Comparison of ENCODE assay signal across 8 cellular contexts in genomic region chr22:25348996-25349395, GRCh38.
DNase-seq lines count a peak whose midpoint lies in the region; ATAC-seq and TF ChIP-seq lines count a peak whose summit lies in the region.
"Not testable (repeated sequence)": the region's sequence is repeated elsewhere in the genome, so short reads cannot be mapped to it uniquely, and the experiment has no call there.

No MANE protein-coding gene starts in this region.

- not testable (repeated sequence) for TF ChIP-seq POLR2A in sigmoid colon (IDR thresholded peaks at IDR 0.05)

- H3K27ac ChIP-seq in sigmoid colon, upper lobe of right lung: not testable (repeated sequence)

- H3K27me3 ChIP-seq in sigmoid colon, upper lobe of right lung: not testable (repeated sequence)

- WGBS in sigmoid colon, 2 donors, result 90 to 94% methylated on average over 5 of the region's 5 CpGs

- CTCF ChIA-PET in activated B cell treated with CpG ODN at 0.5 μM for 24 hours (lab: Charles Lee); activated naive CD4-positive, alpha-beta T cell treated with anti-CD3 and anti-CD28 coated beads, Interleukin-2, amount 10 ng/mL, durations not matched to agents 7 days and 5 days (lab: Charles Lee): not testable (repeated sequence)

- H3K4me1 Mint-ChIP-seq in activated B cell treated with CpG ODN at 0.5 μM for 24 hours; activated T-cell treated with anti-CD3 and anti-CD28 coated beads, Interleukin-2, amount 50 U/mL, for 24 hours (ENCODE audit: low read depth); activated naive CD4-positive, alpha-beta T cell treated with anti-CD3 and anti-CD28 coated beads, Interleukin-2, amount 10 ng/mL, durations not matched to agents 7 days and 5 days: not testable (repeated sequence)
- H3K4me1 Mint-ChIP-seq in osteocyte (ENCODE audit: unreplicated experiment), result peaks cover 20% of the 10 kb centered on the region

- POLR2A ChIA-PET in activated B cell treated with CpG ODN at 0.5 μM for 24 hours (lab: Charles Lee), result not testable (repeated sequence)

- not testable (repeated sequence) for TF ChIP-seq EP300 in sigmoid colon (IDR thresholded peaks at IDR 0.05)

- ATAC-seq in activated B cell treated with CpG ODN at 0.5 μM for 24 hours (ENCODE audit: low read depth), result not testable (repeated sequence)
- ATAC-seq in upper lobe of right lung, result peak; percentile 8

- H3K4me3 Mint-ChIP-seq in activated B cell treated with CpG ODN at 0.5 μM for 24 hours; activated T-cell treated with anti-CD3 and anti-CD28 coated beads, Interleukin-2, amount 50 U/mL, for 24 hours; activated naive CD4-positive, alpha-beta T cell treated with anti-CD3 and anti-CD28 coated beads, Interleukin-2, amount 10 ng/mL, durations not matched to agents 7 days and 5 days; osteocyte (ENCODE audit: unreplicated experiment): not testable (repeated sequence)

- DNase-seq in activated B cell treated with CpG ODN at 0.5 μM for 24 hours (peak; percentile 9), cardiac septum (ENCODE audit: low spot score) (peak; percentile 39), mesenteric fat pad (ENCODE audit: low spot score) (peak; percentile 26), osteocyte (ENCODE audit: extremely low spot score, unreplicated experiment) (peak; percentile 68), sigmoid colon (peak; percentile 37)
- peak; percentile 24 for DNase-seq in activated T-cell treated with anti-CD3 and anti-CD28 coated beads, Interleukin-2, amount 50 U/mL, for 24 hours
- peak; percentile 13 for DNase-seq in activated naive CD4-positive, alpha-beta T cell treated with anti-CD3 and anti-CD28 coated beads, Interleukin-2, amount 10 ng/mL, durations not matched to agents 7 days and 5 days
- DNase-seq in upper lobe of right lung, result not testable (repeated sequence)

- not testable (repeated sequence) for H3K4me3 ChIP-seq in sigmoid colon, upper lobe of right lung

- not testable (repeated sequence) for H3K27me3 Mint-ChIP-seq in activated B cell treated with CpG ODN at 0.5 μM for 24 hours; activated T-cell treated with anti-CD3 and anti-CD28 coated beads, Interleukin-2, amount 50 U/mL, for 24 hours; activated naive CD4-positive, alpha-beta T cell treated with anti-CD3 and anti-CD28 coated beads, Interleukin-2, amount 10 ng/mL, durations not matched to agents 7 days and 5 days; osteocyte (ENCODE audit: unreplicated experiment)

- H3K9me3 Mint-ChIP-seq in activated B cell treated with CpG ODN at 0.5 μM for 24 hours; activated T-cell treated with anti-CD3 and anti-CD28 coated beads, Interleukin-2, amount 50 U/mL, for 24 hours; activated naive CD4-positive, alpha-beta T cell treated with anti-CD3 and anti-CD28 coated beads, Interleukin-2, amount 10 ng/mL, durations not matched to agents 7 days and 5 days; osteocyte (ENCODE audit: unreplicated experiment): not testable (repeated sequence)

- intact Hi-C loops in activated B cell treated with CpG ODN at 0.5 μM for 24 hours (cut with micrococcal nuclease); cardiac septum (cut with DNase I); sigmoid colon (cut with DNase I); upper lobe of right lung (cut with DNase I): not testable (repeated sequence)

- not testable (repeated sequence) for H3K27ac Mint-ChIP-seq in activated B cell treated with CpG ODN at 0.5 μM for 24 hours; activated T-cell treated with anti-CD3 and anti-CD28 coated beads, Interleukin-2, amount 50 U/mL, for 24 hours; activated naive CD4-positive, alpha-beta T cell treated with anti-CD3 and anti-CD28 coated beads, Interleukin-2, amount 10 ng/mL, durations not matched to agents 7 days and 5 days; osteocyte (ENCODE audit: unreplicated experiment)

- H3K4me1 ChIP-seq in sigmoid colon, upper lobe of right lung: not testable (repeated sequence)

- not testable (repeated sequence) for TF ChIP-seq CTCF in activated B cell treated with CpG ODN at 0.5 μM for 24 hours (IDR thresholded peaks at IDR 0.05); osteocyte (IDR thresholded peaks at IDR 0.05); sigmoid colon (IDR thresholded peaks at IDR 0.05); upper lobe of right lung (IDR thresholded peaks at IDR 0.05)

- peaks cover 12 to 58% (median 25%) of the 10 kb centered on the region in 4 donors for H3K36me3 ChIP-seq in sigmoid colon
- H3K36me3 ChIP-seq in upper lobe of right lung, result peaks cover 44% of the 10 kb centered on the region

- H3K9me3 ChIP-seq in sigmoid colon, upper lobe of right lung: not testable (repeated sequence)

- peaks cover 50% of the 10 kb centered on the region for H3K36me3 Mint-ChIP-seq in activated B cell treated with CpG ODN at 0.5 μM for 24 hours (ENCODE audit: low read depth)
- peaks cover 73% of the 10 kb centered on the region for H3K36me3 Mint-ChIP-seq in activated T-cell treated with anti-CD3 and anti-CD28 coated beads, Interleukin-2, amount 50 U/mL, for 24 hours (ENCODE audit: low read depth)
- peaks cover 37% of the 10 kb centered on the region for H3K36me3 Mint-ChIP-seq in activated naive CD4-positive, alpha-beta T cell treated with anti-CD3 and anti-CD28 coated beads, Interleukin-2, amount 10 ng/mL, durations not matched to agents 7 days and 5 days
- peaks cover 14% of the 10 kb centered on the region for H3K36me3 Mint-ChIP-seq in osteocyte (ENCODE audit: unreplicated experiment)
